12 cellular contexts compared by ENCODE assay signal in genomic region chr15:41337631-41338522, GRCh38. TPM values are rescaled to one million over a fixed set of nuclear protein-coding genes. Genes with fewer than 3 reads are reported as not detected.
DNase-seq lines count a peak whose midpoint lies in the region; ATAC-seq and TF ChIP-seq lines count a peak whose summit lies in the region.
"Had no signal": no experiment of that assay in that cellular context is flagged by ENCODE, and none has a peak within 500 bp of the region (broad histone marks: within the 10 kb centered on the region; RNA-seq: fewer than 3 reads in every experiment).

No MANE protein-coding gene starts in this region.

- no peaks in the 10 kb centered on the region for H3K9me2 ChIP-seq in hepatocyte (replicated peaks; ENCODE audit: insufficient read depth)

- H3K9me3 ChIP-seq in T-helper 17 cell (ENCODE audit: control insufficient read depth, low read length, poor library complexity, severe bottlenecking) (no peaks in the 10 kb centered on the region), hepatocyte (ENCODE audit: low read depth) (no peaks in the 10 kb centered on the region)

- H4K20me1 ChIP-seq in hepatocyte (ENCODE audit: insufficient read depth, poor library complexity, severe bottlenecking) = no peaks in the 10 kb centered on the region

- H2AFZ ChIP-seq in hepatocyte = peak overlapping the region; percentile 15

- H3K4me3 Mint-ChIP-seq in CD14-positive monocyte (peak overlapping the region; percentile 26 to 51), T-helper 17 cell (peak overlapping the region; percentile 31), immature natural killer cell (no peak overlapping the region)

- H3K4me1 Mint-ChIP-seq in CD14-positive monocyte = peaks cover 36% of the 10 kb centered on the region
- peaks cover 18% of the 10 kb centered on the region for H3K4me1 Mint-ChIP-seq in T-helper 17 cell
- H3K4me1 Mint-ChIP-seq in immature natural killer cell = peaks cover 15 to 17% of the 10 kb centered on the region in 2 donors

- no peak overlapping the region for H3K27ac ChIP-seq in hepatocyte
- H3K27ac ChIP-seq: epithelial cell of prostate had no signal

- no peaks in the 10 kb centered on the region for H3K36me3 ChIP-seq in hepatocyte (replicated peaks; ENCODE audit: insufficient read depth, low read depth)

- intact Hi-C loops in CD14-positive monocyte (cut with micrococcal nuclease) (no loop called here), left cardiac atrium (cut with DNase I) (loop anchor here in 1 of 2 donors (5.0 kb wide), 1 partner anchor 49 kb away; no protein-coding TSS in a partner anchor)

- H3K9me3 Mint-ChIP-seq in CD14-positive monocyte (no peaks in the 10 kb centered on the region), immature natural killer cell (no peaks in the 10 kb centered on the region)

- DNase-seq in CD14-positive monocyte (ENCODE audit: low spot score) = no peak
- peak; percentile 49 for DNase-seq in EH (ENCODE audit: low read depth)
- DNase-seq in T-helper 17 cell = no peak
- no peak for DNase-seq in hepatocyte (ENCODE audit: low spot score)
- DNase-seq in AG08395 (ENCODE audit: low spot score) = no peak
- DNase-seq in immature natural killer cell = no peak
- no peak for DNase-seq in left cardiac atrium
- DNase-seq: activated CD4-positive, alpha-beta T cell treated with anti-CD3 and anti-CD28 coated beads, Interleukin-2, amount 50 U/mL, for 4 hours; activated naive CD4-positive, alpha-beta T cell treated with Interleukin-2 at 50 U/mL for 16 hours; left ventricle myocardium superior; small intestine had no signal

- no peak overlapping the region for H3K4me3 ChIP-seq in hepatocyte

- peaks cover 78% of the 10 kb centered on the region for H3K79me2 ChIP-seq in hepatocyte

- H3K4me1 ChIP-seq in hepatocyte (ENCODE audit: insufficient read depth) = no peaks in the 10 kb centered on the region

- no peaks in the 10 kb centered on the region for H3K27me3 ChIP-seq in hepatocyte

- H3K27ac Mint-ChIP-seq in CD14-positive monocyte = peak overlapping the region; percentile 67 to 89 (median 84)
- H3K27ac Mint-ChIP-seq in T-helper 17 cell = peak overlapping the region; percentile 54
- H3K27ac Mint-ChIP-seq in immature natural killer cell = peak overlapping the region in 2 of 6 donors; percentile 13 to 56

- H3K4me2 ChIP-seq in hepatocyte = no peak overlapping the region

- TF ChIP-seq CTCF in CD14-positive monocyte (IDR thresholded peaks at IDR 0.05) (no peak), hepatocyte (IDR thresholded peaks at IDR 0.05; ENCODE audit: poor library complexity) (no peak)

- H3K27me3 Mint-ChIP-seq in CD14-positive monocyte (ENCODE audit: low read depth in 3 of 3) = peaks cover 0 to 2% (median 0%) of the 10 kb centered on the region in 3 donors
- H3K27me3 Mint-ChIP-seq in T-helper 17 cell = no peaks in the 10 kb centered on the region
- peaks cover 0 to 3% (median 2%) of the 10 kb centered on the region in 3 donors for H3K27me3 Mint-ChIP-seq in immature natural killer cell (ENCODE audit: low read depth in 3 of 3)

- H3K36me3 Mint-ChIP-seq in CD14-positive monocyte = peaks cover 21 to 43% of the 10 kb centered on the region in 2 donors
- peaks cover 2% of the 10 kb centered on the region for H3K36me3 Mint-ChIP-seq in T-helper 17 cell (ENCODE audit: low read depth)
- no peaks in the 10 kb centered on the region for H3K36me3 Mint-ChIP-seq in immature natural killer cell

- 87% methylated on average over 13 of the region's 13 CpGs for WGBS in hepatocyte (ENCODE audit: low lambda C conversion rate, missing lambda C conversion rate)

- ATAC-seq in T-helper 17 cell (no peak), left cardiac atrium (no peak)
- ATAC-seq: left ventricle myocardium superior had no signal

RNA-seq across cellular contexts. Expression of gene NUSAP1, which starts 5.2 kb away (rescaled TPM):
- 1 to 10 TPM; 2.4 to 3.5 TPM for polyA plus RNA-seq in CD14-positive monocyte
- 10 to 100 TPM in 1 of 2 donors, 1 to 10 TPM in 1; 7.8 to 16.3 TPM for total RNA-seq in T-helper 17 cell
- total RNA-seq in hepatocyte = 25.9 and 26.6 TPM in 2 replicates
- polyA plus RNA-seq in hepatocyte = 20.2 and 29.2 TPM in 2 replicates
- polyA plus RNA-seq in immature natural killer cell = 1 to 10 TPM; 2.6 to 6.5 (median 4.0) TPM
- 1 to 10 TPM; 1.1 to 4.6 TPM for total RNA-seq in left cardiac atrium

RNA-seq across cellular contexts. Expression of gene OIP5, which starts 5.5 kb away (rescaled TPM):
- polyA plus RNA-seq in CD14-positive monocyte = under 1 TPM; 0.22 to 0.28 TPM
- total RNA-seq in T-helper 17 cell = 1 to 10 TPM in 1 of 2 donors, not detected in 1; 1.2 TPM
- total RNA-seq in hepatocyte = 1.8 and 11.8 TPM in 2 replicates
- 3.3 and 3.6 TPM in 2 replicates for polyA plus RNA-seq in hepatocyte
- polyA plus RNA-seq in immature natural killer cell = 1 to 10 TPM in 1 of 3 donors, under 1 TPM in 2; 0.35 to 2.4 (median 0.44) TPM
- total RNA-seq in left cardiac atrium = under 1 TPM; 0.21 to 0.41 TPM
- total RNA-seq: left ventricle myocardium superior had no signal

Comparison
In these comparisons a context has a peak if more than half of its experiments do, and no peak if none do; other contexts are left out.
1. H3K4me3 Mint-ChIP-seq: peak in CD14-positive monocyte (2 of 2) and T-helper 17 cell (single experiment); none in immature natural killer cell (0 of 5).